ENCODE assay signal across 1 cellular context in genomic region chr7:105131033-105131656, GRCh38.
TF ChIP-seq lines count a peak whose summit lies in the region.

No MANE protein-coding gene starts in this region.

TF ChIP-seq in K562, 482 proteins besides CTCF, POLR2A, EP300 and RAD21 (continued from another document and continues in another):
- no peak for TF ChIP-seq MITF (IDR thresholded peaks at IDR 0.05)
- TF ChIP-seq ZNF57 (CRISPR knock-in tag; IDR thresholded peaks at IDR 0.05) = no peak
- TF ChIP-seq HDAC3 (IDR thresholded peaks at IDR 0.05; ENCODE audit: borderline replicate concordance, partially characterized antibody) = peak; percentile 40
- TF ChIP-seq GABPA (tag; conservative IDR thresholded peaks at IDR 0.05; ENCODE audit: low read depth) = no peak
- no peak for TF ChIP-seq ILF3 (IDR thresholded peaks at IDR 0.05; ENCODE audit: borderline replicate concordance)
- TF ChIP-seq ZNF280A (IDR thresholded peaks at IDR 0.05; ENCODE audit: low read depth, partially characterized antibody) = no peak
- TF ChIP-seq ADNP (tag; IDR thresholded peaks at IDR 0.05) = no peak
- no peak for TF ChIP-seq ILK (tag; IDR thresholded peaks at IDR 0.05; ENCODE audit: borderline replicate concordance, low read depth)
- peak; percentile 97 for TF ChIP-seq EGR1 (conservative IDR thresholded peaks at IDR 0.05)
- peak; percentile 80; the same call in 1 of the 2 replicates for TF ChIP-seq RUNX1 (IDR thresholded peaks at IDR 0.05; ENCODE audit: low read depth)
- peak; percentile 84 for TF ChIP-seq ETV5 (CRISPR knock-in tag; IDR thresholded peaks at IDR 0.05; ENCODE audit: low read depth)
- TF ChIP-seq AFF1 (IDR thresholded peaks at IDR 0.05; ENCODE audit: low read depth in 1 of 2, partially characterized antibody in 2 of 2) = no peak
- TF ChIP-seq MED1 (CRISPR knock-in tag; IDR thresholded peaks at IDR 0.05; ENCODE audit: borderline replicate concordance) = no peak
- no peak for TF ChIP-seq HDGF (IDR thresholded peaks at IDR 0.05)
- TF ChIP-seq CREB3L1 (IDR thresholded peaks at IDR 0.05; ENCODE audit: borderline replicate concordance, low read depth) = peak; percentile 57; the same call in 1 of the 2 replicates
- TF ChIP-seq CHD4 (IDR thresholded peaks at IDR 0.05; ENCODE audit: insufficient read depth, insufficient replicate concordance, low read depth, low read length, poor library complexity, severe bottlenecking) = no peak
- no peak for TF ChIP-seq ELF1 (tag; IDR thresholded peaks at IDR 0.05)
- no peak for TF ChIP-seq HCFC1 (IDR thresholded peaks at IDR 0.05; ENCODE audit: low read depth, low read length)
- 0 out of 4 replicates have a peak, but pooled peaks of 1 of the 2 experiments have one; percentile 35 for TF ChIP-seq KDM4B (IDR thresholded peaks at IDR 0.05; ENCODE audit: borderline replicate concordance in 2 of 2, low read depth in 1 of 2)
- no peak for TF ChIP-seq NR2C2 (CRISPR knock-in tag; IDR thresholded peaks at IDR 0.05)
- TF ChIP-seq NR2C2 (tag; IDR thresholded peaks at IDR 0.05) = peak; percentile 77
- TF ChIP-seq RBM39 (optimal IDR thresholded peaks at IDR 0.05; ENCODE audit: low read depth, low read length) = peak; percentile 27
- TF ChIP-seq MAX (CRISPR knock-in tag; IDR thresholded peaks at IDR 0.05) = peak; percentile 59; the same call in 1 of the 2 replicates
- no peak for TF ChIP-seq THAP12 (CRISPR knock-in tag; IDR thresholded peaks at IDR 0.05)
- no peak for TF ChIP-seq ZNF232 (CRISPR knock-in tag; IDR thresholded peaks at IDR 0.05)
- peak; percentile 12; the same call in 1 of the 2 replicates for TF ChIP-seq STAT5A (IDR thresholded peaks at IDR 0.05; ENCODE audit: borderline replicate concordance, low read length)
- TF ChIP-seq TCF15 (CRISPR knock-in tag; IDR thresholded peaks at IDR 0.05) = no peak
- no peak for TF ChIP-seq ZNF384 (IDR thresholded peaks at IDR 0.05; ENCODE audit: low read depth, low read length)
- 0 out of 4 replicates have a peak, but pooled peaks of 1 of the 2 experiments have one; percentile 38 for TF ChIP-seq RCOR1 (IDR thresholded peaks at IDR 0.05; ENCODE audit: borderline replicate concordance in 1 of 2, low read depth in 2 of 2, low read length in 2 of 2)
- TF ChIP-seq ETV6 (IDR thresholded peaks at IDR 0.05; ENCODE audit: borderline replicate concordance in 1 of 2, low read depth in 2 of 2, low read length in 1 of 2) = no peak
- TF ChIP-seq ETV6 (CRISPR knock-in tag; IDR thresholded peaks at IDR 0.05; ENCODE audit: borderline replicate concordance) = no peak
- TF ChIP-seq MNT (conservative IDR thresholded peaks at IDR 0.05) = peak; percentile 75 to 81
- TF ChIP-seq ZNF696 (CRISPR knock-in tag; conservative IDR thresholded peaks at IDR 0.05) = no peak
- TF ChIP-seq CGGBP1 (CRISPR knock-in tag; IDR thresholded peaks at IDR 0.05) = no peak
- TF ChIP-seq NFYB (IDR thresholded peaks at IDR 0.05; ENCODE audit: extremely low read depth, insufficient read length) = no peak
- TF ChIP-seq CEBPZ (IDR thresholded peaks at IDR 0.05; ENCODE audit: borderline replicate concordance, low read depth, low read length) = no peak
- no peak for TF ChIP-seq RFX5 (IDR thresholded peaks at IDR 0.05; ENCODE audit: low read depth, low read length)
- no peak for TF ChIP-seq ETS2 (tag; IDR thresholded peaks at IDR 0.05; ENCODE audit: borderline replicate concordance, poor library complexity, severe bottlenecking)
- peak; percentile 82 for TF ChIP-seq ZKSCAN8 (CRISPR knock-in tag; IDR thresholded peaks at IDR 0.05)
- TF ChIP-seq ZNF23 (CRISPR knock-in tag; IDR thresholded peaks at IDR 0.05) = no peak
